In genomic region chr1:228176461-228177182, GRCh38 we compare ENCODE assay signal across 16 cellular contexts.
"Had no signal": no experiment of that assay in that cellular context is flagged by ENCODE, and none has a peak within 500 bp of the region (broad histone marks: within the 10 kb centered on the region; RNA-seq: fewer than 3 reads in every experiment).

No MANE protein-coding gene starts in this region.

- H3K4me3 ChIP-seq: psoas muscle, stomach, thoracic aorta had no signal

- H3K9me3 ChIP-seq: psoas muscle, stomach, thoracic aorta had no signal

- DNase-seq: activated CD4-positive, alpha-beta memory T cell treated with anti-CD3 and anti-CD28 coated beads for 36 hours; activated CD4-positive, alpha-beta T cell treated with anti-CD3 and anti-CD28 coated beads for 36 hours; activated CD8-positive, alpha-beta memory T cell treated with anti-CD3 and anti-CD28 coated beads, Interleukin-2, amount 10 ng/mL, durations not matched to agents 7 days and 5 days; activated gamma-delta T cell treated with Interleukin-2 at 50 U/mL for 16 hours; cerebellar nuclear complex; dermis blood vessel endothelial cell; foreskin melanocyte; nephron progenitor cell; psoas muscle; stimulated activated CD4-positive, alpha-beta T cell treated with anti-CD3 and anti-CD28 coated beads, Interleukin-1b, Interleukin-23, amount 100 ng/mL, for 48 hours; stomach; T-helper 2 cell had no signal

- H3K27me3 ChIP-seq: stomach had no signal

- H3K27ac ChIP-seq: epithelial cell of prostate, psoas muscle, thoracic aorta had no signal

- ATAC-seq: activated CD4-positive, alpha-beta T cell treated with anti-CD3 and anti-CD28 coated beads for 36 hours; activated CD8-positive, alpha-beta memory T cell treated with anti-CD3 and anti-CD28 coated beads, Interleukin-2, amount 10 ng/mL, durations not matched to agents 7 days and 5 days; left lobe of liver; psoas muscle; sciatic nerve had no signal
